ENCODE assay signal across 8 cellular contexts in genomic region chr2:20509766-20510490, GRCh38.
DNase-seq lines count a peak whose midpoint lies in the region; ATAC-seq and TF ChIP-seq lines count a peak whose summit lies in the region.

No MANE protein-coding gene starts in this region.

- ATAC-seq in SK-N-SH treated with all-trans-retinoic acid at 6 μM for 48 hours (peak; percentile 36), T-helper 17 cell (no peak), HG03025 (IDR thresholded peaks at IDR 0.05; ENCODE audit: low FRiP score, unreplicated experiment) (no peak)

- H3K9me3 Mint-ChIP-seq in Calu3 (ENCODE audit: low read depth, unreplicated experiment) = peaks cover under 1% of the 10 kb centered on the region

- H3K27me3 Mint-ChIP-seq in Calu3 (ENCODE audit: unreplicated experiment) (no peaks in the 10 kb centered on the region), T-helper 17 cell (peaks cover 31% of the 10 kb centered on the region)

- BruUV-seq in Calu3 (replicated peaks; lab: Mats Ljungman, UMichigan) = no TSS peak

- H3K27ac Mint-ChIP-seq in Calu3 (ENCODE audit: unreplicated experiment) (no peak overlapping the region), T-helper 17 cell (no peak overlapping the region)

- no peak for TF ChIP-seq CTCF in Calu3 (IDR thresholded peaks at IDR 0.05; ENCODE audit: unreplicated experiment)

- intact Hi-C loops in Calu3 (cut with micrococcal nuclease; ENCODE audit: unreplicated experiment) = no loop called here

- H3K4me3 Mint-ChIP-seq in Calu3 (ENCODE audit: low read depth, unreplicated experiment) = no peak overlapping the region
- no peak overlapping the region for H3K4me3 Mint-ChIP-seq in T-helper 17 cell

- no peaks in the 10 kb centered on the region for H3K9me3 ChIP-seq in T-helper 17 cell (ENCODE audit: control insufficient read depth, low read length, poor library complexity, severe bottlenecking)

- DNase-seq in Calu3 = peak; percentile 83
- peak; percentile 65 for DNase-seq in M059J (ENCODE audit: low read depth)
- DNase-seq in kidney tubule cell (ENCODE audit: low spot score) = peak; percentile 94
- DNase-seq in UCSD-AML1 (lab: John Stamatoyannopoulos, UW; ENCODE audit: unreplicated experiment) = no peak
- DNase-seq in T-helper 17 cell = no peak
- no peak for DNase-seq in T-helper 9 cell

- H3K4me1 Mint-ChIP-seq in Calu3 (ENCODE audit: low read depth, unreplicated experiment) = peaks cover 45% of the 10 kb centered on the region
- H3K4me1 Mint-ChIP-seq in T-helper 17 cell = peaks cover 2% of the 10 kb centered on the region

- H3K36me3 Mint-ChIP-seq in Calu3 (ENCODE audit: insufficient read depth, unreplicated experiment) = peaks cover 20% of the 10 kb centered on the region
- no peaks in the 10 kb centered on the region for H3K36me3 Mint-ChIP-seq in T-helper 17 cell (ENCODE audit: low read depth)

- CTCF ChIA-PET in Calu3 (lab: Charles Lee) = interaction anchor here (0.6 to 1.5 kb wide), 7 partner anchors 17 to 124 kb away, joined by 3 to 8 read pairs (median 3); partner anchors contain the start of gene RHOB

TF ChIP-seq in SK-N-SH treated with all-trans-retinoic acid at 6 μM for 48 hours, 23 proteins besides CTCF, POLR2A, EP300 and RAD21:
- TF ChIP-seq, protein P1, sequence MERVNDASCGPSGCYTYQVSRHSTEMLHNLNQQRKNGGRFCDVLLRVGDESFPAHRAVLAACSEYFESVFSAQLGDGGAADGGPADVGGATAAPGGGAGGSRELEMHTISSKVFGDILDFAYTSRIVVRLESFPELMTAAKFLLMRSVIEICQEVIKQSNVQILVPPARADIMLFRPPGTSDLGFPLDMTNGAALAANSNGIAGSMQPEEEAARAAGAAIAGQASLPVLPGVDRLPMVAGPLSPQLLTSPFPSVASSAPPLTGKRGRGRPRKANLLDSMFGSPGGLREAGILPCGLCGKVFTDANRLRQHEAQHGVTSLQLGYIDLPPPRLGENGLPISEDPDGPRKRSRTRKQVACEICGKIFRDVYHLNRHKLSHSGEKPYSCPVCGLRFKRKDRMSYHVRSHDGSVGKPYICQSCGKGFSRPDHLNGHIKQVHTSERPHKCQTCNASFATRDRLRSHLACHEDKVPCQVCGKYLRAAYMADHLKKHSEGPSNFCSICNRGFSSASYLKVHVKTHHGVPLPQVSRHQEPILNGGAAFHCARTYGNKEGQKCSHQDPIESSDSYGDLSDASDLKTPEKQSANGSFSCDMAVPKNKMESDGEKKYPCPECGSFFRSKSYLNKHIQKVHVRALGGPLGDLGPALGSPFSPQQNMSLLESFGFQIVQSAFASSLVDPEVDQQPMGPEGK (CRISPR knock-in tag; IDR thresholded peaks at IDR 0.05; ENCODE audit: borderline replicate concordance) = no peak
- TF ChIP-seq GLIS3 (CRISPR knock-in tag; IDR thresholded peaks at IDR 0.05) (no peak), ARNTL (CRISPR knock-in tag; IDR thresholded peaks at IDR 0.05; ENCODE audit: borderline replicate concordance, low read depth) (no peak), ZNF8 (CRISPR knock-in tag; IDR thresholded peaks at IDR 0.05) (no peak), TOX (CRISPR knock-in tag; IDR thresholded peaks at IDR 0.05; ENCODE audit: borderline replicate concordance) (no peak)
TF ChIP-seq in SK-N-SH treated with all-trans-retinoic acid at 6 μM for 48 hours: peak in this region for 0.

Comparison
In these comparisons a context has a peak if more than half of its experiments do, and no peak if none do; other contexts are left out.
1. DNase-seq: peak in Calu3 (single experiment), M059J (single experiment) and kidney tubule cell (single experiment); none in UCSD-AML1 (single experiment), T-helper 17 cell (0 of 3) and T-helper 9 cell (single experiment).